ENCODE assay signal across 21 cellular contexts in the genomic region with DNA sequence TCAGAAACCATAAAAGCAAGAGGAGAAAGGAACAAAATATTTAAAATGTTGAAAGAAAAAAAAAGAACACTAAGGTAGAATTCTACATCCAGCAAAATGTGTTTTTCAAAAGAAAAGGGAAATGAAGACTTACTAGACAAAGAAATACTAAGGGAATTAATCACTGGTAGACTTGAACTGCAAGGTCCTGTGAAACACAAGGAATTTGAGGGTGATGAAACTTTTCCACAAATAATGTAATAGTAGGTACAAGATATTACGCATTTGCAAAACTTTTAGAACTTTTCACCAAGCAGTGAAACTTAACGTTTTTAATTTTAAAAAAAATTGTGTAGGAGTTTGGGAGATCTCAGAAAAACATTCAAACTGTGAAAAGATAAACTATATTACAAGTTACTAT.
DNase-seq lines count a peak whose midpoint lies in the region; ATAC-seq, FAIRE-seq and TF ChIP-seq lines count a peak whose summit lies in the region.
"Had no signal": no experiment of that assay in that cellular context is flagged by ENCODE, and none has a peak within 500 bp of the region (broad histone marks: within the 10 kb centered on the region; RNA-seq: fewer than 3 reads in every experiment).

No MANE protein-coding gene starts in this region.

- 40% methylated on average over 2 of the region's 2 CpGs for WGBS in A549 (ENCODE audit: missing lambda C conversion rate)

- no peaks in the 10 kb centered on the region for H3K36me3 Mint-ChIP-seq in astrocyte (ENCODE audit: low read depth, unreplicated experiment)
- H3K36me3 Mint-ChIP-seq: CD4-positive, CD25-positive, alpha-beta regulatory T cell; CD8-positive, alpha-beta memory T cell had no signal

- H3K4me3 ChIP-seq in A549: no peak overlapping the region
- H3K4me3 ChIP-seq in astrocyte (ENCODE audit: insufficient read depth, low read depth, low read length): no peak overlapping the region
- H3K4me3 ChIP-seq: GM23248, HAP-1 had no signal

- no peaks in the 10 kb centered on the region for H3K27me3 ChIP-seq in astrocyte (ENCODE audit: insufficient read depth, low read length)
- H3K27me3 ChIP-seq: BE2C had no signal

- H3K4me1 ChIP-seq in A549: no peaks in the 10 kb centered on the region
- no peaks in the 10 kb centered on the region for H3K4me1 ChIP-seq in astrocyte (ENCODE audit: insufficient read depth, low read length)
- H3K4me1 ChIP-seq: BE2C, HAP-1 had no signal

- TF ChIP-seq EP300 in A549 (IDR thresholded peaks at IDR 0.05): no peak

- H3K4me1 Mint-ChIP-seq in astrocyte (ENCODE audit: low read depth, unreplicated experiment): no peaks in the 10 kb centered on the region
- H3K4me1 Mint-ChIP-seq: CD4-positive, CD25-positive, alpha-beta regulatory T cell; CD8-positive, alpha-beta memory T cell had no signal

- H3K27ac Mint-ChIP-seq in astrocyte (ENCODE audit: unreplicated experiment): peak overlapping the region; percentile 96
- H3K27ac Mint-ChIP-seq: CD4-positive, CD25-positive, alpha-beta regulatory T cell had no signal

- H3K9me3 Mint-ChIP-seq in astrocyte (ENCODE audit: unreplicated experiment): no peaks in the 10 kb centered on the region

- ATAC-seq in A549: no peak
- ATAC-seq: HepG2 had no signal

- CTCF ChIA-PET in A549 (lab: Yijun Ruan, JAX): no interaction called here

- no peak for TF ChIP-seq POLR2A in A549 (IDR thresholded peaks at IDR 0.05; ENCODE audit: low read length)

- no peaks in the 10 kb centered on the region for H3K36me3 ChIP-seq in astrocyte (ENCODE audit: insufficient read depth, low read length)
- H3K36me3 ChIP-seq: BE2C, HAP-1 had no signal

- DNase-seq in A549 (ENCODE audit: low read depth in 1 of 2, low spot score in 1 of 2): no peak
- no peak for DNase-seq in astrocyte (ENCODE audit: low read depth)
- DNase-seq in epithelial cell of prostate (ENCODE audit: low read depth, low spot score): no peak
- DNase-seq in renal cortical epithelial cell (ENCODE audit: low read depth): peak; percentile 70
- DNase-seq in NCI-H1417 (lab: John Stamatoyannopoulos, UW): no peak
- no peak for DNase-seq in COLO668 (lab: John Stamatoyannopoulos, UW; ENCODE audit: unreplicated experiment)
- DNase-seq in kidney tubule cell (ENCODE audit: low spot score): no peak
- DNase-seq: 8988T; ACHN; BE2C; C1 segment of cervical spinal cord; Caco-2; CD4-positive, CD25-positive, alpha-beta regulatory T cell; CD8-positive, alpha-beta memory T cell; GM23248 had no signal

- no peaks in the 10 kb centered on the region for H3K27me3 Mint-ChIP-seq in astrocyte (ENCODE audit: low read depth, unreplicated experiment)
- H3K27me3 Mint-ChIP-seq: CD4-positive, CD25-positive, alpha-beta regulatory T cell; CD8-positive, alpha-beta memory T cell had no signal

- no peak for TF ChIP-seq RAD21 in A549 (conservative IDR thresholded peaks at IDR 0.05 in 1 of 2, IDR thresholded peaks at IDR 0.05 in 1 of 2)

- no peak overlapping the region for H3K4me3 Mint-ChIP-seq in astrocyte (ENCODE audit: unreplicated experiment)
- H3K4me3 Mint-ChIP-seq: CD4-positive, CD25-positive, alpha-beta regulatory T cell; CD8-positive, alpha-beta memory T cell had no signal

- no peak overlapping the region for H3K4me2 ChIP-seq in A549
- H3K4me2 ChIP-seq in astrocyte (ENCODE audit: low read length): no peak overlapping the region

- no peaks in the 10 kb centered on the region for H3K79me2 ChIP-seq in astrocyte (ENCODE audit: insufficient read depth, low read length)

- H3K27ac ChIP-seq in A549 (no peak overlapping the region), astrocyte (ENCODE audit: low read depth, low read length) (no peak overlapping the region), epithelial cell of prostate (peak overlapping the region; percentile 23)
- H3K27ac ChIP-seq: GM23248 had no signal

- POLR2A ChIA-PET in A549 (lab: Yijun Ruan, JAX): no interaction called here

- H4K20me1 ChIP-seq in astrocyte (ENCODE audit: insufficient read depth, low read length): no peaks in the 10 kb centered on the region

- H3K9me3 ChIP-seq in A549 (no peaks in the 10 kb centered on the region), astrocyte (ENCODE audit: insufficient read depth, low read depth, low read length) (no peaks in the 10 kb centered on the region)
- H3K9me3 ChIP-seq: BE2C, Caco-2, HAP-1 had no signal

- no peak overlapping the region for H2AFZ ChIP-seq in astrocyte (ENCODE audit: low read depth, low read length)
- H2AFZ ChIP-seq: GM23248 had no signal

- TF ChIP-seq CTCF in A549 (IDR thresholded peaks at IDR 0.05): no peak
- no peak for TF ChIP-seq CTCF in astrocyte (IDR thresholded peaks at IDR 0.05; ENCODE audit: insufficient read depth, low read depth, low read length)

- FAIRE-seq in A549 (lab: Jason Lieb, UNC) (peak; percentile 77), astrocyte (lab: Jason Lieb, UNC) (no peak)
- FAIRE-seq: D721Med, G401.6, GM12891, GM19239, HepG2 had no signal

- no peak overlapping the region for H3K9ac ChIP-seq in astrocyte (ENCODE audit: low read length)
- H3K9ac ChIP-seq: GM23248 had no signal

TF ChIP-seq in A549, 52 proteins besides CTCF, POLR2A, EP300 and RAD21 (continues in another document):
- TF ChIP-seq FOXS1 (CRISPR knock-in tag; IDR thresholded peaks at IDR 0.05): no peak
- no peak for TF ChIP-seq JUNB (IDR thresholded peaks at IDR 0.05)
- TF ChIP-seq KDM5A (IDR thresholded peaks at IDR 0.05): no peak
- TF ChIP-seq, protein P1, sequence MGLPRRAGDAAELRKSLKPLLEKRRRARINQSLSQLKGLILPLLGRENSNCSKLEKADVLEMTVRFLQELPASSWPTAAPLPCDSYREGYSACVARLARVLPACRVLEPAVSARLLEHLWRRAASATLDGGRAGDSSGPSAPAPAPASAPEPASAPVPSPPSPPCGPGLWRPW (IDR thresholded peaks at IDR 0.05): no peak
- TF ChIP-seq GATA3 (IDR thresholded peaks at IDR 0.05; ENCODE audit: borderline replicate concordance): no peak
- no peak for TF ChIP-seq BCL3 (IDR thresholded peaks at IDR 0.05)
- TF ChIP-seq, protein P2, sequence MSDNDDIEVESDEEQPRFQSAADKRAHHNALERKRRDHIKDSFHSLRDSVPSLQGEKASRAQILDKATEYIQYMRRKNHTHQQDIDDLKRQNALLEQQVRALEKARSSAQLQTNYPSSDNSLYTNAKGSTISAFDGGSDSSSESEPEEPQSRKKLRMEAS (IDR thresholded peaks at IDR 0.05): no peak
- no peak for TF ChIP-seq HOXB5 (CRISPR knock-in tag; IDR thresholded peaks at IDR 0.05)
- TF ChIP-seq NR3C1 (IDR thresholded peaks at IDR 0.05): no peak
- TF ChIP-seq RNF2 (IDR thresholded peaks at IDR 0.05; ENCODE audit: borderline replicate concordance, low read depth): no peak
- TF ChIP-seq REST (IDR thresholded peaks at IDR 0.05): no peak
- TF ChIP-seq POLR2AphosphoS2 (conservative IDR thresholded peaks at IDR 0.05; ENCODE audit: low read length): no peak
- no peak for TF ChIP-seq NFE2L2 (conservative IDR thresholded peaks at IDR 0.05; ENCODE audit: low read length)
- TF ChIP-seq, protein P3, sequence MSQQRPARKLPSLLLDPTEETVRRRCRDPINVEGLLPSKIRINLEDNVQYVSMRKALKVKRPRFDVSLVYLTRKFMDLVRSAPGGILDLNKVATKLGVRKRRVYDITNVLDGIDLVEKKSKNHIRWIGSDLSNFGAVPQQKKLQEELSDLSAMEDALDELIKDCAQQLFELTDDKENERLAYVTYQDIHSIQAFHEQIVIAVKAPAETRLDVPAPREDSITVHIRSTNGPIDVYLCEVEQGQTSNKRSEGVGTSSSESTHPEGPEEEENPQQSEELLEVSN (IDR thresholded peaks at IDR 0.05; ENCODE audit: borderline replicate concordance, low read depth): no peak
- TF ChIP-seq HEYL (CRISPR knock-in tag; IDR thresholded peaks at IDR 0.05): no peak
- TF ChIP-seq CBX2 (IDR thresholded peaks at IDR 0.05; ENCODE audit: borderline replicate concordance, low read depth): no peak
- TF ChIP-seq HDAC2 (IDR thresholded peaks at IDR 0.05): no peak
